In genomic region chr2:95402370-95403203, GRCh38 we compare ENCODE assay signal across 8 cellular contexts. TPM values are rescaled to one million over a fixed set of nuclear protein-coding genes. Genes with fewer than 3 reads are reported as not detected.
DNase-seq lines count a peak whose midpoint lies in the region; ATAC-seq and TF ChIP-seq lines count a peak whose summit lies in the region.

Gene FAHD2A (plus strand): TSS chr2:95402708. CDS start chr2:95405559, 2,851 bp downstream.

- peak within 1 kb of the TSS; percentile 88 to 99 (median 95) for H3K4me3 ChIP-seq in adrenal gland
- peak within 1 kb of the TSS; percentile 73 to 98 (median 92) for H3K4me3 ChIP-seq in heart left ventricle
- peak within 1 kb of the TSS; percentile 70 to 96 (median 83) for H3K4me3 ChIP-seq in upper lobe of left lung

- H3K27ac ChIP-seq in adrenal gland: peak within 1 kb of the TSS in 4 of 5 donors; percentile 81 to 93 (median 84)
- H3K27ac ChIP-seq in heart left ventricle: peak within 1 kb of the TSS in 11 of 12 donors; percentile 65 to 89 (median 85)
- peak within 1 kb of the TSS; percentile 83 to 93 (median 88) for H3K27ac ChIP-seq in upper lobe of left lung

- H3K9me3 ChIP-seq in adrenal gland (replicated peaks in 1 of 3) (no peaks in the 10 kb centered on the region), heart left ventricle (no peaks in the 10 kb centered on the region), upper lobe of left lung (no peaks in the 10 kb centered on the region)

- H3K27me3 ChIP-seq in adrenal gland (no peaks in the 10 kb centered on the region), heart left ventricle (no peaks in the 10 kb centered on the region), upper lobe of left lung (no peaks in the 10 kb centered on the region)

- ATAC-seq in HG02884 (IDR thresholded peaks at IDR 0.05; ENCODE audit: unreplicated experiment): peak; percentile 89
- ATAC-seq in heart left ventricle: peak; percentile 95 to 99 (median 98)
- ATAC-seq in upper lobe of left lung (ENCODE audit: low FRiP score in 2 of 2): peak; percentile 96 to 99

- TF ChIP-seq POLR2A in GM15510 (IDR thresholded peaks at IDR 0.05; ENCODE audit: borderline replicate concordance, extremely low read depth, insufficient read length) (peak; percentile 81), adrenal gland (IDR thresholded peaks at IDR 0.05) (peak in 1 of 2 donors; percentile 84), heart left ventricle (IDR thresholded peaks at IDR 0.05) (peak in 1 of 2 donors; percentile 72), upper lobe of left lung (IDR thresholded peaks at IDR 0.05) (peak; percentile 30 to 88 (median 76))

- H3K4me1 ChIP-seq in adrenal gland (replicated peaks in 1 of 2) (peaks cover 13 to 15% of the 10 kb centered on the region in 2 donors), heart left ventricle (peaks cover 0 to 24% (median 14%) of the 10 kb centered on the region in 12 donors), upper lobe of left lung (peaks cover 15 to 22% (median 17%) of the 10 kb centered on the region in 4 donors)

- WGBS in adrenal gland, 4 donors: 0 to 2% (median 1%) methylated on average over 12 to 64 of the region's 64 CpGs
- 0 to 1% (median 0%) methylated on average over 48 to 64 of the region's 64 CpGs for WGBS in heart left ventricle, 4 donors
- WGBS in upper lobe of left lung, 2 donors: 0 to 1% methylated on average over 1 to 48 of the region's 64 CpGs

- peak; percentile 78 for DNase-seq in NCI-H146 treated with DMSO at 0.1 percent for 48 hours (lab: John Stamatoyannopoulos, UW; ENCODE audit: unreplicated experiment)
- peak; percentile 78 to 93 (median 88) for DNase-seq in T-helper 1 cell
- DNase-seq in adrenal gland: peak; percentile 96 to 98 (median 97)
- peak; percentile 97 to 99 (median 98) for DNase-seq in heart left ventricle
- DNase-seq in posterior cingulate gyrus: peak; percentile 94 to 100 (median 98)
- DNase-seq in upper lobe of left lung: peak; percentile 98

- TF ChIP-seq CTCF in adrenal gland (IDR thresholded peaks at IDR 0.05): no peak
- TF ChIP-seq CTCF in heart left ventricle (IDR thresholded peaks at IDR 0.05): no peak
- peak in 1 of 6 experiments; percentile 8 for TF ChIP-seq CTCF in upper lobe of left lung (IDR thresholded peaks at IDR 0.05)

- H3K36me3 ChIP-seq in adrenal gland (replicated peaks in 1 of 2) (peaks cover 0 to 5% of the 10 kb centered on the region in 2 donors), heart left ventricle (peaks cover 0 to 8% (median 5%) of the 10 kb centered on the region in 9 donors), upper lobe of left lung (peaks cover 0 to 7% (median 0%) of the 10 kb centered on the region in 4 donors)

- no peak for TF ChIP-seq EP300 in upper lobe of left lung (IDR thresholded peaks at IDR 0.05)

- intact Hi-C loops in adrenal gland (cut with DNase I): no loop called here
- intact Hi-C loops in heart left ventricle (cut with DNase I): loop anchor here in 6 of 10 donors (2.0 to 5.0 kb wide), 5 partner anchors 55 to 325 kb away; partner anchors contain the start of gene ZNF2 (in 2 of the 6)
- intact Hi-C loops in posterior cingulate gyrus (cut with DNase I): loop anchor here (5.0 kb wide), 1 partner anchor 55 kb away; no protein-coding TSS in a partner anchor

RNA-seq across cellular contexts. Expression of gene FAHD2A, which starts in this region (rescaled TPM):
- total RNA-seq in adrenal gland (10 to 100 TPM; 12.9 to 35.2 (median 27.8) TPM), heart left ventricle (10 to 100 TPM; 26.2 to 51.7 (median 34.6) TPM), upper lobe of left lung (10 to 100 TPM; 18.9 to 23.3 (median 22.2) TPM)
- polyA plus RNA-seq in adrenal gland (10 to 100 TPM; 22.6 to 28.6 (median 28.1) TPM), heart left ventricle (10 to 100 TPM; 31.5 to 37.6 TPM)

Comparison
In these comparisons a context has a peak if more than half of its experiments do, and no peak if none do; other contexts are left out.
1. Peak in every context shown above with its lines: DNase-seq, ATAC-seq, H3K4me3 ChIP-seq and H3K27ac ChIP-seq.
2. intact Hi-C loops: an anchor here in heart left ventricle (2.0 to 5.0 kb wide) and posterior cingulate gyrus (5.0 kb wide); none called in adrenal gland.